ENCODE assay signal across 1 cellular context in the genomic region with DNA sequence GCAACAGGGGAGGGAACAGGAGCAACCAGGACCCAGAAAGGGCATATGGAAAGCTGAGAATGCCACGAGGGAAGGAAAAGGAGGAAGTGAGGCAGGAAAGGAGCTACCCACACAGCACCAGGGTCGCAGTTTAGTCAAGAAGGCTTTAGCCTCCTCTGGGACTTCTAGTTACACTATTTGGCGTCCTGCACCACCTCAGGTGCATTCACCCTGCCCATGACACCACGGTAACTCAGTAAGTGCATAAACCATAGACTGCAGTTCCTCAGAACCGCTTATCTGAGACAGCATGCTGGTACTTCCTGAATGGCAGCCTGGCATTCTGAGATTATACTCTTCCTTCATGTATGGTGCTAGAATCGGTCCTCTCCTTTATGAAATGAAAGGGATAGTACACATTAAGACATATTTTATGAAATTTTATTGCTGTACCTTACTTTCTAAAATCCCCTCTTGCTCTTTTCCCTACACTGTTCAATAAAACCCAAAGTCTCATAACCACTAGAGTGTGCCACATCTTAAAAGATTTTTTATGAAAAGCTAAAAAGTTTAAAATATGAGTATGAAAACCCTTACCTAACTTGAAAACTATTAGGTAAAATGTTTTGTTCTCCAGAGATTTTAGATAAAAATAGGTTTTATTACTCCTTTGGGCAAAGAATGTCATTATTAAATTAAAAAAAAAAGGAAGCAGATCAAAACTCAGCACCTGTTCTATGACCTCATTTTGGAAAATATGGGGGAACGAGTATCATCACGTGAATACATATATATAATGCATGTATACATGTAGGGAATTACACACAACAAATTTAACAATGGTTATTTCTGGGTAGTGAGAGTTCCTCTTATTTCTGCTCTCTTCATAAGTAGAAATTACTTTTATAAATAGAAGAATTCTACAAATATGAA.
A peak's percentile ranks its signal among the peaks of the same experiment; 100 is the strongest.
TF ChIP-seq lines count a peak whose summit lies in the region.

No MANE protein-coding gene starts in this region.

TF ChIP-seq in GM12878, 131 proteins besides CTCF, POLR2A, EP300 and RAD21:
- peak in 1 of 2 experiments; percentile 25; a peak in 1 of 4 replicates for TF ChIP-seq ETV6 (conservative IDR thresholded peaks at IDR 0.05 in 1 of 2, IDR thresholded peaks at IDR 0.05 in 1 of 2; ENCODE audit: borderline replicate concordance in 1 of 2, low read depth in 1 of 2)
- 0 out of 2 replicates have a peak, but pooled peaks have one; percentile 11 for TF ChIP-seq ATF7 (IDR thresholded peaks at IDR 0.05; ENCODE audit: low read depth)
- peak in 1 of 2 experiments; percentile 21; a peak in 1 of 4 replicates for TF ChIP-seq IKZF2 (IDR thresholded peaks at IDR 0.05)
- 0 out of 2 replicates have a peak, but pooled peaks have one; percentile 44 for TF ChIP-seq IKZF1 (conservative IDR thresholded peaks at IDR 0.05)
- TF ChIP-seq, protein P1, sequence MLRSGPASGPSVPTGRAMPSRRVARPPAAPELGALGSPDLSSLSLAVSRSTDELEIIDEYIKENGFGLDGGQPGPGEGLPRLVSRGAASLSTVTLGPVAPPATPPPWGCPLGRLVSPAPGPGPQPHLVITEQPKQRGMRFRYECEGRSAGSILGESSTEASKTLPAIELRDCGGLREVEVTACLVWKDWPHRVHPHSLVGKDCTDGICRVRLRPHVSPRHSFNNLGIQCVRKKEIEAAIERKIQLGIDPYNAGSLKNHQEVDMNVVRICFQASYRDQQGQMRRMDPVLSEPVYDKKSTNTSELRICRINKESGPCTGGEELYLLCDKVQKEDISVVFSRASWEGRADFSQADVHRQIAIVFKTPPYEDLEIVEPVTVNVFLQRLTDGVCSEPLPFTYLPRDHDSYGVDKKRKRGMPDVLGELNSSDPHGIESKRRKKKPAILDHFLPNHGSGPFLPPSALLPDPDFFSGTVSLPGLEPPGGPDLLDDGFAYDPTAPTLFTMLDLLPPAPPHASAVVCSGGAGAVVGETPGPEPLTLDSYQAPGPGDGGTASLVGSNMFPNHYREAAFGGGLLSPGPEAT (IDR thresholded peaks at IDR 0.05; ENCODE audit: low read depth): 0 out of 2 replicates have a peak, but pooled peaks have one; percentile 16
- TF ChIP-seq EED (IDR thresholded peaks at IDR 0.05; ENCODE audit: low read depth): peak; percentile 62; the same call in 1 of the 2 replicates
- TF ChIP-seq DPF2 (IDR thresholded peaks at IDR 0.05): 0 out of 2 replicates have a peak, but pooled peaks have one; percentile 35
- no peak for TF ChIP-seq RCOR1 (conservative IDR thresholded peaks at IDR 0.05; ENCODE audit: low read depth, low read length)
- peak; percentile 67 for TF ChIP-seq SPI1 (IDR thresholded peaks at IDR 0.05; ENCODE audit: borderline replicate concordance, insufficient read depth, low read depth, low read length)
- TF ChIP-seq STAT3 (IDR thresholded peaks at IDR 0.05; ENCODE audit: low read depth, low read length): no peak
